In the genomic region with DNA sequence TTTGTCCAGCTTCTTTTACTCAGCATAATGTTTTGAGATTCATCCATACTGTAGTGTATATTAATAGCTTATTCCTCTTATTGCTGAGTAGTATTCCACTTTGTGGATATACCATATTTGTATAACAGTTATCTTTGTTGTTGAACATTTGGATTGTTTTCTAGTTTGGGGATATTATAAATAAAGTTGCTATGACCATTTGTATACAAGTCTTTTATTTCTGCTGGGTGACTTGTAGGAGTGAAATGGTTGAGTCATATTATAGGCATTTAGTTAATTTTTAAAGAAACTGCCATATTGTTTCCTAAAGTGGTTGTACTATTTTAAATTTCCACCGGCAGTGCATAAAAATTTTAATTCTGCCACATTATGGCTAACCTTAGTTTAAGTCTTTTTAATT, we compare ENCODE assay signal across 19 cellular contexts. TPM values are rescaled to one million over a fixed set of nuclear protein-coding genes. Genes with fewer than 3 reads are reported as not detected.
DNase-seq lines count a peak whose midpoint lies in the region; ATAC-seq, FAIRE-seq and TF ChIP-seq lines count a peak whose summit lies in the region.
"Had no signal": no experiment of that assay in that cellular context is flagged by ENCODE, and none has a peak within 500 bp of the region (broad histone marks: within the 10 kb centered on the region; RNA-seq: fewer than 3 reads in every experiment).

No MANE protein-coding gene starts in this region.

- TF ChIP-seq CTCF in epithelial cell of proximal tubule (conservative IDR thresholded peaks at IDR 0.05; ENCODE audit: low read depth, low read length) = no peak
- TF ChIP-seq CTCF in thoracic aorta (IDR thresholded peaks at IDR 0.05) = no peak

- H3K27ac ChIP-seq in thoracic aorta = peak overlapping the region; percentile 61 to 76
- H3K27ac ChIP-seq: C4-2B had no signal

- H3K4me1 ChIP-seq in thoracic aorta (ENCODE audit: control insufficient read depth in 1 of 2, low read depth in 2 of 2) = peaks cover 22 to 37% of the 10 kb centered on the region in 2 donors
- H3K4me1 ChIP-seq: Caco-2 had no signal

- H3K9me3 ChIP-seq in thoracic aorta = peaks cover 11% of the 10 kb centered on the region
- H3K9me3 ChIP-seq: Caco-2 had no signal

- TF ChIP-seq POLR2A in H54 (IDR thresholded peaks at IDR 0.05; ENCODE audit: low read depth, low read length) = no peak

- in situ Hi-C loops in ACHN (cut with HindIII; ENCODE audit: low pct_ligation_motif_present, low pct_unique_long_range_greater_than_20kb, low sequenced_read_pairs) = no loop called here

- no peaks in the 10 kb centered on the region for H3K27me3 ChIP-seq in thoracic aorta (replicated peaks; ENCODE audit: insufficient read depth)

- no peaks in the 10 kb centered on the region for H3K36me3 ChIP-seq in thoracic aorta

- DNase-seq in ACHN = peak; percentile 18
- DNase-seq in H54 (ENCODE audit: insufficient read length, low spot score) = no peak
- DNase-seq in epithelial cell of proximal tubule (ENCODE audit: low read depth) = peak; percentile 32
- DNase-seq in thoracic aorta (ENCODE audit: low spot score) = no peak
- DNase-seq in activated CD4-positive, alpha-beta T cell treated with anti-CD3 and anti-CD28 coated beads for 48 hours = no peak
- no peak for DNase-seq in NCI-H1694 (lab: John Stamatoyannopoulos, UW)
- DNase-seq in stimulated activated CD8-positive, alpha-beta memory T cell treated with anti-CD3 and anti-CD28 coated beads, Interleukin-4, amount 100 ng/mL, for 48 hours = no peak
- DNase-seq: AML-193; Caco-2; CD4-positive, alpha-beta T cell; DMS53; DND-41; EL; GF-D8; H7; KBM-7 had no signal

- FAIRE-seq in H54 (lab: Jason Lieb, UNC) = peak; percentile 41
- FAIRE-seq: HTR-8/SVneo had no signal

- no peak for ATAC-seq in thoracic aorta (ENCODE audit: insufficient number of reproducible peaks, low FRiP score, low read depth)
- ATAC-seq: GM23338 had no signal

- no peak overlapping the region for H3K4me3 ChIP-seq in epithelial cell of proximal tubule (ENCODE audit: low read depth, low read length)
- no peak overlapping the region for H3K4me3 ChIP-seq in thoracic aorta
- H3K4me3 ChIP-seq: GM23338 had no signal

RNA-seq across cellular contexts. Expression of a gene that starts 53.4 kb away (rescaled TPM):
- total RNA-seq in epithelial cell of proximal tubule (35.0 and 75.1 TPM in 2 replicates), thoracic aorta (10 to 100 TPM; 20.0 to 23.1 TPM)

Comparison
In these comparisons a context has a peak if more than half of its experiments do, and no peak if none do; other contexts are left out.
1. DNase-seq: peak in ACHN (single experiment) and epithelial cell of proximal tubule (single experiment); none in H54 (single experiment), thoracic aorta (single experiment), activated CD4-positive, alpha-beta T cell treated with anti-CD3 and anti-CD28 coated beads for 48 hours (single experiment), NCI-H1694 (single experiment) and stimulated activated CD8-positive, alpha-beta memory T cell treated with anti-CD3 and anti-CD28 coated beads, Interleukin-4, amount 100 ng/mL, for 48 hours (single experiment).